ENCODE assay signal across 36 cellular contexts in genomic region chr1:230686747-230687146, GRCh38. TPM values are rescaled to one million over a fixed set of nuclear protein-coding genes. Genes with fewer than 3 reads are reported as not detected.
"Had no signal": no experiment of that assay in that cellular context is flagged by ENCODE, and none has a peak within 500 bp of the region (broad histone marks: within the 10 kb centered on the region; RNA-seq: fewer than 3 reads in every experiment).

No MANE protein-coding gene starts in this region.

- H3K4me3 ChIP-seq: adrenal gland, ascending aorta, breast epithelium, cardiac muscle cell had no signal

- H3K9me3 Mint-ChIP-seq: activated naive CD4-positive, alpha-beta T cell treated with anti-CD3 and anti-CD28 coated beads for 36 hours; activated naive CD4-positive, alpha-beta T cell treated with anti-CD3 and anti-CD28 coated beads, Interleukin-2, amount 10 ng/mL, durations not matched to agents 7 days and 5 days; activated naive CD4-positive, alpha-beta T cell treated with anti-CD3 and anti-CD28 coated beads, Interleukin-2, amount 50 U/mL, for 24 hours; activated naive CD4-positive, alpha-beta T cell treated with anti-CD3 and anti-CD28 coated beads, Interleukin-2, amount 50 U/mL, for 72 hours; activated naive CD8-positive, alpha-beta T cell treated with anti-CD3 and anti-CD28 coated beads for 36 hours; activated naive CD8-positive, alpha-beta T cell treated with anti-CD3 and anti-CD28 coated beads, Interleukin-2, amount 10 ng/mL, durations not matched to agents 7 days and 5 days; activated naive CD8-positive, alpha-beta T cell treated with anti-CD3 and anti-CD28 coated beads, Interleukin-2, amount 50 U/mL, for 24 hours; activated T-cell treated with anti-CD3 and anti-CD28 coated beads, Interleukin-2, amount 50 U/mL, for 24 hours; activated T-cell treated with anti-CD3 and anti-CD28 coated beads, Interleukin-2, amount 50 U/mL, for 4 hours; activated T-helper 1 cell treated with anti-CD3 and anti-CD28 coated beads, Interleukin-12 subunit alpha, Interleukin-12 subunit beta, Interleukin-2, Interleukin-4 antibody, amounts not matched to agents 30 ng/mL and 10 ng/mL and 1 ng/mL, durations not matched to agents 14 hours and 24 hours and 36 hours; activated T-helper 17 cell treated with anti-CD3 and anti-CD28 coated beads, Interleukin-2, amount 50 U/mL, for 72 hours; activated T-helper 2 cell treated with anti-CD3 and anti-CD28 coated beads, Interferon-gamma antibody, Interleukin-2, Interleukin-4, amounts not matched to agents 10 μg/mL and 5 μg/mL and 100 μg/mL, durations not matched to agents 14 hours and 24 hours and 36 hours; brain; central memory CD8-positive, alpha-beta T cell had no signal

- H3K4me3 Mint-ChIP-seq: activated naive CD4-positive, alpha-beta T cell treated with anti-CD3 and anti-CD28 coated beads for 36 hours; activated naive CD4-positive, alpha-beta T cell treated with anti-CD3 and anti-CD28 coated beads, Interleukin-2, amount 10 ng/mL, durations not matched to agents 7 days and 5 days; activated naive CD4-positive, alpha-beta T cell treated with anti-CD3 and anti-CD28 coated beads, Interleukin-2, amount 50 U/mL, for 24 hours; activated naive CD8-positive, alpha-beta T cell; activated naive CD8-positive, alpha-beta T cell treated with anti-CD3 and anti-CD28 coated beads for 36 hours; activated naive CD8-positive, alpha-beta T cell treated with anti-CD3 and anti-CD28 coated beads, Interleukin-2, amount 10 ng/mL, durations not matched to agents 7 days and 5 days; activated naive CD8-positive, alpha-beta T cell treated with anti-CD3 and anti-CD28 coated beads, Interleukin-2, amount 50 U/mL, for 24 hours; activated T-cell treated with anti-CD3 and anti-CD28 coated beads, Interleukin-2, amount 50 U/mL, for 24 hours; activated T-cell treated with anti-CD3 and anti-CD28 coated beads, Interleukin-2, amount 50 U/mL, for 4 hours; activated T-helper 1 cell treated with anti-CD3 and anti-CD28 coated beads, Interleukin-12 subunit alpha, Interleukin-12 subunit beta, Interleukin-2, Interleukin-4 antibody, amounts not matched to agents 30 ng/mL and 10 ng/mL and 1 ng/mL, durations not matched to agents 14 hours and 24 hours and 36 hours; activated T-helper 17 cell treated with anti-CD3 and anti-CD28 coated beads, Interleukin-2, amount 50 U/mL, for 72 hours; brain; central memory CD8-positive, alpha-beta T cell had no signal

- H3K27ac Mint-ChIP-seq: activated naive CD4-positive, alpha-beta T cell treated with anti-CD3 and anti-CD28 coated beads for 36 hours; activated naive CD4-positive, alpha-beta T cell treated with anti-CD3 and anti-CD28 coated beads, Interleukin-2, amount 10 ng/mL, durations not matched to agents 7 days and 5 days; activated naive CD8-positive, alpha-beta T cell; activated naive CD8-positive, alpha-beta T cell treated with anti-CD3 and anti-CD28 coated beads for 36 hours; activated naive CD8-positive, alpha-beta T cell treated with anti-CD3 and anti-CD28 coated beads, Interleukin-2, amount 10 ng/mL, durations not matched to agents 7 days and 5 days; activated naive CD8-positive, alpha-beta T cell treated with anti-CD3 and anti-CD28 coated beads, Interleukin-2, amount 50 U/mL, for 24 hours; activated T-cell treated with anti-CD3 and anti-CD28 coated beads, Interleukin-2, amount 50 U/mL, for 24 hours; activated T-helper 1 cell treated with anti-CD3 and anti-CD28 coated beads, Interleukin-12 subunit alpha, Interleukin-12 subunit beta, Interleukin-2, Interleukin-4 antibody, amounts not matched to agents 30 ng/mL and 10 ng/mL and 1 ng/mL, durations not matched to agents 14 hours and 24 hours and 36 hours; activated T-helper 17 cell treated with anti-CD3 and anti-CD28 coated beads, Interleukin-2, amount 50 U/mL, for 72 hours; activated T-helper 2 cell treated with anti-CD3 and anti-CD28 coated beads, Interferon-gamma antibody, Interleukin-2, Interleukin-4, amounts not matched to agents 10 μg/mL and 5 μg/mL and 100 μg/mL, durations not matched to agents 14 hours and 24 hours and 36 hours had no signal

- H3K27me3 Mint-ChIP-seq: activated naive CD4-positive, alpha-beta T cell treated with anti-CD3 and anti-CD28 coated beads, Interleukin-2, amount 10 ng/mL, durations not matched to agents 7 days and 5 days; activated naive CD4-positive, alpha-beta T cell treated with anti-CD3 and anti-CD28 coated beads, Interleukin-2, amount 50 U/mL, for 24 hours; activated naive CD8-positive, alpha-beta T cell; activated naive CD8-positive, alpha-beta T cell treated with anti-CD3 and anti-CD28 coated beads for 36 hours; activated naive CD8-positive, alpha-beta T cell treated with anti-CD3 and anti-CD28 coated beads, Interleukin-2, amount 10 ng/mL, durations not matched to agents 7 days and 5 days; activated naive CD8-positive, alpha-beta T cell treated with anti-CD3 and anti-CD28 coated beads, Interleukin-2, amount 50 U/mL, for 24 hours; activated T-cell treated with anti-CD3 and anti-CD28 coated beads, Interleukin-2, amount 50 U/mL, for 24 hours; activated T-helper 17 cell treated with anti-CD3 and anti-CD28 coated beads, Interleukin-2, amount 50 U/mL, for 72 hours; central memory CD8-positive, alpha-beta T cell had no signal

- H3K27ac ChIP-seq: adrenal gland, ascending aorta, brain microvascular endothelial cell, breast epithelium, cardiac muscle cell had no signal

- H3K27me3 ChIP-seq: adrenal gland, ascending aorta, brain microvascular endothelial cell, breast epithelium, cardiac muscle cell had no signal

- H3K4me1 ChIP-seq: ascending aorta, breast epithelium had no signal

- H3K9me3 ChIP-seq: adrenal gland, ascending aorta, breast epithelium had no signal

- DNase-seq: activated effector memory CD4-positive, alpha-beta T cell treated with anti-CD3 and anti-CD28 coated beads, Interleukin-2, amount 50 U/mL, for 16 hours; activated effector memory CD4-positive, alpha-beta T cell treated with Interleukin-2 at 50 U/mL for 16 hours; activated gamma-delta T cell; activated gamma-delta T cell treated with Interleukin-2 at 50 U/mL for 16 hours; activated naive CD4-positive, alpha-beta T cell; activated naive CD4-positive, alpha-beta T cell treated with anti-CD3 and anti-CD28 coated beads for 36 hours; activated naive CD4-positive, alpha-beta T cell treated with anti-CD3 and anti-CD28 coated beads, Interleukin-2, amount 10 ng/mL, durations not matched to agents 7 days and 5 days; activated naive CD4-positive, alpha-beta T cell treated with anti-CD3 and anti-CD28 coated beads, Interleukin-2, amount 50 U/mL, for 16 hours; activated naive CD4-positive, alpha-beta T cell treated with Interleukin-2 at 50 U/mL for 16 hours; activated naive CD8-positive, alpha-beta T cell treated with anti-CD3 and anti-CD28 coated beads for 36 hours; activated naive CD8-positive, alpha-beta T cell treated with anti-CD3 and anti-CD28 coated beads, Interleukin-2, amount 10 ng/mL, durations not matched to agents 7 days and 5 days; activated naive CD8-positive, alpha-beta T cell treated with anti-CD3 and anti-CD28 coated beads, Interleukin-2, amount 50 U/mL, for 24 hours; activated T-cell treated with anti-CD3 and anti-CD28 coated beads, Interleukin-2, amount 50 U/mL, for 1 hour; activated T-cell treated with anti-CD3 and anti-CD28 coated beads, Interleukin-2, amount 50 U/mL, for 24 hours; activated T-cell treated with anti-CD3 and anti-CD28 coated beads, Interleukin-2, amount 50 U/mL, for 4 hours; activated T-cell treated with anti-CD3 and anti-CD28 coated beads, Interleukin-2, amount 50 U/mL, for 48 hours; adrenal gland; amniotic stem cell; amygdala; anterior cingulate cortex; aorta; brain microvascular endothelial cell; caudate nucleus; central memory CD4-positive, alpha-beta T cell; cerebellar nuclear complex had no signal

- H3K4me1 Mint-ChIP-seq: activated naive CD4-positive, alpha-beta T cell treated with anti-CD3 and anti-CD28 coated beads, Interleukin-2, amount 50 U/mL, for 24 hours; activated naive CD8-positive, alpha-beta T cell treated with anti-CD3 and anti-CD28 coated beads, Interleukin-2, amount 50 U/mL, for 24 hours; activated T-helper 17 cell treated with anti-CD3 and anti-CD28 coated beads, Interleukin-2, amount 50 U/mL, for 72 hours had no signal

- ATAC-seq: activated naive CD4-positive, alpha-beta T cell treated with anti-CD3 and anti-CD28 coated beads, Interleukin-2, amount 50 U/mL, for 72 hours; activated naive CD8-positive, alpha-beta T cell treated with anti-CD3 and anti-CD28 coated beads, Interleukin-2, amount 50 U/mL, for 24 hours; activated T-cell treated with anti-CD3 and anti-CD28 coated beads, Interleukin-2, amount 50 U/mL, for 4 hours; activated T-helper 17 cell treated with anti-CD3 and anti-CD28 coated beads, Interleukin-2, amount 50 U/mL, for 72 hours had no signal

RNA-seq across cellular contexts. Expression of gene AGT, which starts 27.2 kb away (rescaled TPM):
- total RNA-seq: activated naive CD4-positive, alpha-beta T cell treated with anti-CD3 and anti-CD28 coated beads for 36 hours; activated naive CD4-positive, alpha-beta T cell treated with anti-CD3 and anti-CD28 coated beads, Interleukin-2, amount 50 U/mL, for 72 hours; activated naive CD8-positive, alpha-beta T cell treated with anti-CD3 and anti-CD28 coated beads for 36 hours; activated naive CD8-positive, alpha-beta T cell treated with anti-CD3 and anti-CD28 coated beads, Interleukin-2, amount 10 ng/mL, durations not matched to agents 7 days and 5 days; activated T-helper 1 cell treated with anti-CD3 and anti-CD28 coated beads, Interleukin-12 subunit alpha, Interleukin-12 subunit beta, Interleukin-2, Interleukin-4 antibody, amounts not matched to agents 30 ng/mL and 10 ng/mL and 1 ng/mL, durations not matched to agents 14 hours and 24 hours and 36 hours; activated T-helper 17 cell treated with anti-CD3 and anti-CD28 coated beads, Interleukin-2, amount 50 U/mL, for 72 hours; activated T-helper 2 cell treated with anti-CD3 and anti-CD28 coated beads, Interferon-gamma antibody, Interleukin-2, Interleukin-4, amounts not matched to agents 10 μg/mL and 5 μg/mL and 100 μg/mL, durations not matched to agents 14 hours and 24 hours and 36 hours had no signal
